Comparison of ENCODE assay signal across 1 cellular context in genomic region chr7:91264083-91264923, GRCh38.
TF ChIP-seq lines count a peak whose summit lies in the region.

Gene FZD1 (plus strand): TSS chr7:91264433. CDS start chr7:91264881, 448 bp downstream.

TF ChIP-seq in K562, 482 proteins besides CTCF, POLR2A, EP300 and RAD21 (continued from another document and continues in another):
- TF ChIP-seq THRAP3 (IDR thresholded peaks at IDR 0.05; ENCODE audit: borderline replicate concordance) (no peak), HMG20B (CRISPR knock-in tag; IDR thresholded peaks at IDR 0.05) (no peak), ZZZ3 (IDR thresholded peaks at IDR 0.05) (no peak), ZNF507 (tag; conservative IDR thresholded peaks at IDR 0.05) (no peak), ZFX (CRISPR knock-in tag; IDR thresholded peaks at IDR 0.05) (peak; percentile 56), SNRNP70 (optimal IDR thresholded peaks at IDR 0.05; ENCODE audit: low read depth, low read length) (no peak), ZBTB43 (CRISPR knock-in tag; IDR thresholded peaks at IDR 0.05) (no peak), KLF10 (CRISPR knock-in tag; IDR thresholded peaks at IDR 0.05) (no peak), U2AF2 (optimal IDR thresholded peaks at IDR 0.05; ENCODE audit: low read depth, low read length) (no peak), DACH1 (IDR thresholded peaks at IDR 0.05; ENCODE audit: partially characterized antibody) (peak; percentile 82), ZNF124 (CRISPR knock-in tag; IDR thresholded peaks at IDR 0.05) (no peak), ZNF239 (CRISPR knock-in tag; IDR thresholded peaks at IDR 0.05) (peak; percentile 45), PCBP1 (IDR thresholded peaks at IDR 0.05; ENCODE audit: low read depth, low read length, poor library complexity, severe bottlenecking) (peak; percentile 99), SUPT5H (IDR thresholded peaks at IDR 0.05) (peak; percentile 76), ZNF134 (CRISPR knock-in tag; conservative IDR thresholded peaks at IDR 0.05) (no peak), MLLT1 (IDR thresholded peaks at IDR 0.05) (peak in 1 of 2 experiments; percentile 100; a peak in 2 of 4 replicates), RREB1 (CRISPR knock-in tag; IDR thresholded peaks at IDR 0.05) (no peak; the same call in 1 of the 2 replicates), ZNF280A (IDR thresholded peaks at IDR 0.05; ENCODE audit: low read depth, partially characterized antibody) (no peak), CBX5 (IDR thresholded peaks at IDR 0.05; ENCODE audit: borderline replicate concordance, low read depth) (no peak), ZNF695 (CRISPR knock-in tag; IDR thresholded peaks at IDR 0.05) (no peak), LEF1 (IDR thresholded peaks at IDR 0.05) (peak; percentile 73), PRMT5 (CRISPR knock-in tag; IDR thresholded peaks at IDR 0.05) (no peak), MEF2D (tag; conservative IDR thresholded peaks at IDR 0.05; ENCODE audit: low read depth) (no peak), KLF13 (tag; IDR thresholded peaks at IDR 0.05; ENCODE audit: borderline replicate concordance, low read depth) (peak; percentile 81; the same call in 1 of the 2 replicates), HNRNPUL1 (IDR thresholded peaks at IDR 0.05; ENCODE audit: low read length) (no peak), ARID2 (IDR thresholded peaks at IDR 0.05) (no peak), ELF4 (CRISPR knock-in tag; IDR thresholded peaks at IDR 0.05) (peak; percentile 81; the same call in 1 of the 2 replicates), NEUROD1 (IDR thresholded peaks at IDR 0.05; ENCODE audit: borderline replicate concordance, low read depth, low read length, partially characterized antibody) (peak; percentile 95), TOE1 (IDR thresholded peaks at IDR 0.05; ENCODE audit: borderline replicate concordance) (peak; percentile 98), TOE1 (CRISPR knock-in tag; IDR thresholded peaks at IDR 0.05; ENCODE audit: borderline replicate concordance, low read depth) (no peak), NCOA6 (IDR thresholded peaks at IDR 0.05) (peak; percentile 64; the same call in 1 of the 2 replicates), ZNF41 (CRISPR knock-in tag; conservative IDR thresholded peaks at IDR 0.05) (no peak; the same call in 1 of the 2 replicates), MTA2 (IDR thresholded peaks at IDR 0.05; ENCODE audit: low read depth) (0 out of 2 replicates have a peak, but pooled peaks have one; percentile 7), E4F1 (CRISPR knock-in tag; IDR thresholded peaks at IDR 0.05; ENCODE audit: borderline replicate concordance) (no peak), KAT7 (CRISPR knock-in tag; IDR thresholded peaks at IDR 0.05; ENCODE audit: borderline replicate concordance) (peak; percentile 56; the same call in 1 of the 2 replicates), FOXM1 (IDR thresholded peaks at IDR 0.05; ENCODE audit: low read depth) (peak; percentile 92), FOXM1 (CRISPR knock-in tag; IDR thresholded peaks at IDR 0.05; ENCODE audit: low read depth) (peak; percentile 77; the same call in 1 of the 2 replicates), STAT5B (CRISPR knock-in tag; IDR thresholded peaks at IDR 0.05) (no peak), ARID4B (CRISPR knock-in tag; IDR thresholded peaks at IDR 0.05) (no peak), OTX1 (CRISPR knock-in tag; IDR thresholded peaks at IDR 0.05) (peak; percentile 82; the same call in 1 of the 2 replicates), HMGN3 (IDR thresholded peaks at IDR 0.05; ENCODE audit: borderline replicate concordance, extremely low read depth, insufficient read length, low read depth, low read length) (peak; percentile 93), ZKSCAN8 (CRISPR knock-in tag; IDR thresholded peaks at IDR 0.05) (no peak)
- TF ChIP-seq, protein P1, sequence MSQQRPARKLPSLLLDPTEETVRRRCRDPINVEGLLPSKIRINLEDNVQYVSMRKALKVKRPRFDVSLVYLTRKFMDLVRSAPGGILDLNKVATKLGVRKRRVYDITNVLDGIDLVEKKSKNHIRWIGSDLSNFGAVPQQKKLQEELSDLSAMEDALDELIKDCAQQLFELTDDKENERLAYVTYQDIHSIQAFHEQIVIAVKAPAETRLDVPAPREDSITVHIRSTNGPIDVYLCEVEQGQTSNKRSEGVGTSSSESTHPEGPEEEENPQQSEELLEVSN (IDR thresholded peaks at IDR 0.05; ENCODE audit: borderline replicate concordance in 1 of 2, extremely low read depth in 1 of 2, insufficient read depth in 1 of 2, insufficient read length in 1 of 2, low read depth in 1 of 2, low read length in 1 of 2, poor library complexity in 1 of 2, severe bottlenecking in 1 of 2) = peak in 1 of 2 experiments; percentile 41
- TF ChIP-seq, protein P2, sequence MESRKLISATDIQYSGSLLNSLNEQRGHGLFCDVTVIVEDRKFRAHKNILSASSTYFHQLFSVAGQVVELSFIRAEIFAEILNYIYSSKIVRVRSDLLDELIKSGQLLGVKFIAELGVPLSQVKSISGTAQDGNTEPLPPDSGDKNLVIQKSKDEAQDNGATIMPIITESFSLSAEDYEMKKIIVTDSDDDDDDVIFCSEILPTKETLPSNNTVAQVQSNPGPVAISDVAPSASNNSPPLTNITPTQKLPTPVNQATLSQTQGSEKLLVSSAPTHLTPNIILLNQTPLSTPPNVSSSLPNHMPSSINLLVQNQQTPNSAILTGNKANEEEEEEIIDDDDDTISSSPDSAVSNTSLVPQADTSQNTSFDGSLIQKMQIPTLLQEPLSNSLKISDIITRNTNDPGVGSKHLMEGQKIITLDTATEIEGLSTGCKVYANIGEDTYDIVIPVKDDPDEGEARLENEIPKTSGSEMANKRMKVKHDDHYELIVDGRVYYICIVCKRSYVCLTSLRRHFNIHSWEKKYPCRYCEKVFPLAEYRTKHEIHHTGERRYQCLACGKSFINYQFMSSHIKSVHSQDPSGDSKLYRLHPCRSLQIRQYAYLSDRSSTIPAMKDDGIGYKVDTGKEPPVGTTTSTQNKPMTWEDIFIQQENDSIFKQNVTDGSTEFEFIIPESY (CRISPR knock-in tag; IDR thresholded peaks at IDR 0.05) = peak; percentile 33; the same call in 1 of the 2 replicates
